In genomic region chr2:71313-72035, GRCh38 we compare ENCODE assay signal across 17 cellular contexts. TPM values are rescaled to one million over a fixed set of nuclear protein-coding genes. Genes with fewer than 3 reads are reported as not detected.
"Had no signal": no experiment of that assay in that cellular context is flagged by ENCODE, and none has a peak within 500 bp of the region (broad histone marks: within the 10 kb centered on the region; RNA-seq: fewer than 3 reads in every experiment).

No MANE protein-coding gene starts in this region.

- H3K36me3 ChIP-seq: left ventricle myocardium inferior, neutrophil, thoracic aorta had no signal

- H3K4me3 ChIP-seq: hepatocyte, left ventricle myocardium inferior, thoracic aorta had no signal

- H3K27ac ChIP-seq: hepatocyte, left ventricle myocardium inferior, neutrophil, parathyroid adenoma, thoracic aorta had no signal

- DNase-seq: activated CD4-positive, alpha-beta T cell treated with anti-CD3 and anti-CD28 coated beads, Interleukin-2, amount 10 ng/mL, durations not matched to agents 24 days and 14 days; activated CD4-positive, CD25-positive, alpha-beta regulatory T cell; activated CD8-positive, alpha-beta memory T cell treated with anti-CD3 and anti-CD28 coated beads, Interleukin-2, amount 50 U/mL, for 48 hours; activated gamma-delta T cell treated with Interleukin-2 at 50 U/mL for 16 hours; amniotic stem cell; dermis blood vessel endothelial cell; erythroblast; kidney; left ventricle myocardium inferior; natural killer cell; right cardiac atrium; stimulated activated naive CD8-positive, alpha-beta T cell treated with anti-CD3 and anti-CD28 coated beads, Interleukin-15, amount 100 ng/mL, for 72 hours had no signal

- H3K27me3 ChIP-seq: hepatocyte, neutrophil had no signal

- H3K9me3 ChIP-seq: left ventricle myocardium inferior, neutrophil, thoracic aorta had no signal

- H3K4me1 ChIP-seq: left ventricle myocardium inferior, parathyroid adenoma had no signal

RNA-seq across cellular contexts. Expression of gene FAM110C, which starts 25.2 kb away (rescaled TPM):
- total RNA-seq: glomerular endothelial cell had no signal
